ENCODE assay signal across 10 cellular contexts in genomic region chr6:163814494-163815364, GRCh38.
DNase-seq lines count a peak whose midpoint lies in the region; ATAC-seq, FAIRE-seq and TF ChIP-seq lines count a peak whose summit lies in the region.
"Had no signal": no experiment of that assay in that cellular context is flagged by ENCODE, and none has a peak within 500 bp of the region (broad histone marks: within the 10 kb centered on the region; RNA-seq: fewer than 3 reads in every experiment).

No MANE protein-coding gene starts in this region.

- POLR2A ChIA-PET in activated CD4-positive, alpha-beta T cell treated with anti-CD3 and anti-CD28 coated beads for 36 hours (lab: Charles Lee), result no interaction called here

- intact Hi-C loops in activated CD4-positive, alpha-beta T cell treated with anti-CD3 and anti-CD28 coated beads for 36 hours (cut with DNase I, micrococcal nuclease), result no loop called here
- intact Hi-C loops in activated T-helper 2 cell treated with anti-CD3 and anti-CD28 coated beads, Interferon-gamma antibody, Interleukin-2, Interleukin-4, amounts not matched to agents 10 μg/mL and 5 μg/mL and 100 μg/mL, durations not matched to agents 14 hours and 24 hours and 36 hours (cut with micrococcal nuclease), result no loop called here

- CTCF ChIA-PET in activated CD4-positive, alpha-beta T cell treated with anti-CD3 and anti-CD28 coated beads for 36 hours (lab: Charles Lee), result no interaction called here

- no peaks in the 10 kb centered on the region for H3K4me1 Mint-ChIP-seq in activated CD4-positive, alpha-beta T cell treated with anti-CD3 and anti-CD28 coated beads for 36 hours
- no peaks in the 10 kb centered on the region for H3K4me1 Mint-ChIP-seq in activated T-helper 2 cell treated with anti-CD3 and anti-CD28 coated beads, Interferon-gamma antibody, Interleukin-2, Interleukin-4, amounts not matched to agents 10 μg/mL and 5 μg/mL and 100 μg/mL, durations not matched to agents 14 hours and 24 hours and 36 hours (ENCODE audit: low read depth)

- no peaks in the 10 kb centered on the region for H3K9me3 Mint-ChIP-seq in activated CD4-positive, alpha-beta T cell treated with anti-CD3 and anti-CD28 coated beads for 36 hours (ENCODE audit: low read depth)
- H3K9me3 Mint-ChIP-seq in activated T-helper 2 cell treated with anti-CD3 and anti-CD28 coated beads, Interferon-gamma antibody, Interleukin-2, Interleukin-4, amounts not matched to agents 10 μg/mL and 5 μg/mL and 100 μg/mL, durations not matched to agents 14 hours and 24 hours and 36 hours, result no peaks in the 10 kb centered on the region
- H3K9me3 Mint-ChIP-seq: effector memory CD8-positive, alpha-beta T cell had no signal

- no peak for TF ChIP-seq POLR2A in H54 (IDR thresholded peaks at IDR 0.05; ENCODE audit: low read depth, low read length)

- H3K4me3 Mint-ChIP-seq in activated CD4-positive, alpha-beta T cell treated with anti-CD3 and anti-CD28 coated beads for 36 hours, result no peak overlapping the region
- no peak overlapping the region for H3K4me3 Mint-ChIP-seq in activated T-helper 2 cell treated with anti-CD3 and anti-CD28 coated beads, Interferon-gamma antibody, Interleukin-2, Interleukin-4, amounts not matched to agents 10 μg/mL and 5 μg/mL and 100 μg/mL, durations not matched to agents 14 hours and 24 hours and 36 hours (ENCODE audit: low read depth)
- H3K4me3 Mint-ChIP-seq: effector memory CD8-positive, alpha-beta T cell had no signal

- ATAC-seq in GM21723 (IDR thresholded peaks at IDR 0.05; ENCODE audit: unreplicated experiment), result peak; percentile 78
- no peak for ATAC-seq in activated CD4-positive, alpha-beta T cell treated with anti-CD3 and anti-CD28 coated beads for 36 hours
- ATAC-seq: effector memory CD8-positive, alpha-beta T cell had no signal

- FAIRE-seq in H54 (lab: Jason Lieb, UNC), result no peak

- H3K27me3 Mint-ChIP-seq in activated CD4-positive, alpha-beta T cell treated with anti-CD3 and anti-CD28 coated beads for 36 hours, result peaks cover 4% of the 10 kb centered on the region
- no peaks in the 10 kb centered on the region for H3K27me3 Mint-ChIP-seq in activated T-helper 2 cell treated with anti-CD3 and anti-CD28 coated beads, Interferon-gamma antibody, Interleukin-2, Interleukin-4, amounts not matched to agents 10 μg/mL and 5 μg/mL and 100 μg/mL, durations not matched to agents 14 hours and 24 hours and 36 hours (ENCODE audit: low read depth)

- no peak overlapping the region for H3K27ac Mint-ChIP-seq in activated CD4-positive, alpha-beta T cell treated with anti-CD3 and anti-CD28 coated beads for 36 hours
- no peak overlapping the region for H3K27ac Mint-ChIP-seq in activated T-helper 2 cell treated with anti-CD3 and anti-CD28 coated beads, Interferon-gamma antibody, Interleukin-2, Interleukin-4, amounts not matched to agents 10 μg/mL and 5 μg/mL and 100 μg/mL, durations not matched to agents 14 hours and 24 hours and 36 hours
- H3K27ac Mint-ChIP-seq: effector memory CD8-positive, alpha-beta T cell had no signal

- DNase-seq in DMS53 (lab: John Stamatoyannopoulos, UW) (peak; percentile 60), RKO (ENCODE audit: low spot score) (peak; percentile 4), left kidney (ENCODE audit: low read depth, low spot score) (peak; percentile 19), H54 (ENCODE audit: insufficient read length, low spot score) (no peak), SIG-M5 (lab: John Stamatoyannopoulos, UW) (no peak)
- no peak for DNase-seq in activated CD4-positive, alpha-beta T cell treated with anti-CD3 and anti-CD28 coated beads for 36 hours
- no peak for DNase-seq in activated T-helper 2 cell treated with anti-CD3 and anti-CD28 coated beads, Interferon-gamma antibody, Interleukin-2, Interleukin-4, amounts not matched to agents 10 μg/mL and 5 μg/mL and 100 μg/mL, durations not matched to agents 14 hours and 24 hours and 36 hours (ENCODE audit: low spot score)
- DNase-seq: effector memory CD8-positive, alpha-beta T cell; WERI-Rb-1 had no signal

- H3K36me3 Mint-ChIP-seq in activated CD4-positive, alpha-beta T cell treated with anti-CD3 and anti-CD28 coated beads for 36 hours (ENCODE audit: low read depth), result no peaks in the 10 kb centered on the region
- H3K36me3 Mint-ChIP-seq in activated T-helper 2 cell treated with anti-CD3 and anti-CD28 coated beads, Interferon-gamma antibody, Interleukin-2, Interleukin-4, amounts not matched to agents 10 μg/mL and 5 μg/mL and 100 μg/mL, durations not matched to agents 14 hours and 24 hours and 36 hours (ENCODE audit: low read depth), result no peaks in the 10 kb centered on the region

Comparison
In these comparisons a context has a peak if more than half of its experiments do, and no peak if none do; other contexts are left out.
1. DNase-seq: peak in DMS53 (single experiment), RKO (single experiment) and left kidney (single experiment); none in activated CD4-positive, alpha-beta T cell treated with anti-CD3 and anti-CD28 coated beads for 36 hours (single experiment), H54 (single experiment), SIG-M5 (single experiment) and activated T-helper 2 cell treated with anti-CD3 and anti-CD28 coated beads, Interferon-gamma antibody, Interleukin-2, Interleukin-4, amounts not matched to agents 10 μg/mL and 5 μg/mL and 100 μg/mL, durations not matched to agents 14 hours and 24 hours and 36 hours (single experiment).